In the genomic region with DNA sequence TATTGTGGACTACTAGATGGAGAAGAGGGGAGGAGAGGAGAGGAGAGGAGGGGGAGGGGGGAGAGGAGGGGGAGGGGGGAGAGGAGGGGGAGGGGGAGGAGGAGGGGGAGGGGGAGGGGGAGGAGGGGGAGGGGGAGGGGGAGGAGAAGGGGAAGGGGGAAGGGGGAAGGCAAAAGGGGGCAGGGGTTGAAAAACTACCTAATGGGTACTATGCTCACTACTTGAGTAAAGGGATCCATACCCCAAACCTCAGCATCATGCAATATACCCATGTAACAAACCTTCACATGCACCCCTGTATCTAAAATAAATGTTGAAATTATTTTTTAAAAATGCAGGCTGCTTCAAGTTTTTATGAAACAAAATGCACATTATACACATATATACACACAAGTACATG, we compare ENCODE assay signal across 1 cellular context.
TF ChIP-seq lines count a peak whose summit lies in the region.

No MANE protein-coding gene starts in this region.

TF ChIP-seq in HepG2, 621 proteins besides CTCF, POLR2A, EP300 and RAD21:
- peak; percentile 76 for TF ChIP-seq HNRNPK (IDR thresholded peaks at IDR 0.05; ENCODE audit: low read depth, low read length, poor library complexity, severe bottlenecking)
- no peak for TF ChIP-seq ATRX (CRISPR knock-in tag; IDR thresholded peaks at IDR 0.05; ENCODE audit: borderline replicate concordance)
- no peak for TF ChIP-seq ZNF737 (CRISPR knock-in tag; IDR thresholded peaks at IDR 0.05; ENCODE audit: borderline replicate concordance)
